ENCODE assay signal across 14 cellular contexts in genomic region chr10:73439605-73440298, GRCh38. TPM values are rescaled to one million over a fixed set of nuclear protein-coding genes. Genes with fewer than 3 reads are reported as not detected.
DNase-seq lines count a peak whose midpoint lies in the region; ATAC-seq, FAIRE-seq and TF ChIP-seq lines count a peak whose summit lies in the region.
"Had no signal": no experiment of that assay in that cellular context is flagged by ENCODE, and none has a peak within 500 bp of the region (broad histone marks: within the 10 kb centered on the region; RNA-seq: fewer than 3 reads in every experiment).

No MANE protein-coding gene starts in this region.

- no peak for TF ChIP-seq CTCF in Peyer's patch (IDR thresholded peaks at IDR 0.05)
- TF ChIP-seq CTCF in nephron progenitor cell (IDR thresholded peaks at IDR 0.05): no peak
- TF ChIP-seq CTCF in uterus (IDR thresholded peaks at IDR 0.05): no peak

- no peaks in the 10 kb centered on the region for H3K27me3 ChIP-seq in Peyer's patch
- no peaks in the 10 kb centered on the region for H3K27me3 ChIP-seq in uterus

- intact Hi-C loops in uterus (cut with DNase I; ENCODE audit: low total_unique reads): no loop called here

- H3K4me3 ChIP-seq in Peyer's patch (no peak overlapping the region), uterus (no peak overlapping the region)

- peak overlapping the region; percentile 17 for H3K27ac Mint-ChIP-seq in activated naive CD8-positive, alpha-beta T cell treated with anti-CD3 and anti-CD28 coated beads, Interleukin-2, amount 50 U/mL, for 24 hours
- H3K27ac Mint-ChIP-seq in nephron progenitor cell: no peak overlapping the region
- H3K27ac Mint-ChIP-seq: type B pancreatic cell had no signal

- no peak overlapping the region for H3K4me3 Mint-ChIP-seq in activated naive CD8-positive, alpha-beta T cell treated with anti-CD3 and anti-CD28 coated beads, Interleukin-2, amount 50 U/mL, for 24 hours
- no peak overlapping the region for H3K4me3 Mint-ChIP-seq in nephron progenitor cell
- H3K4me3 Mint-ChIP-seq: neural crest cell, type B pancreatic cell had no signal

- H3K36me3 ChIP-seq in Peyer's patch (peaks cover 0 to 35% (median 0%) of the 10 kb centered on the region in 3 donors), uterus (no peaks in the 10 kb centered on the region)

- H3K36me3 Mint-ChIP-seq in activated naive CD8-positive, alpha-beta T cell treated with anti-CD3 and anti-CD28 coated beads, Interleukin-2, amount 50 U/mL, for 24 hours (ENCODE audit: low read depth): peaks cover 11% of the 10 kb centered on the region
- H3K36me3 Mint-ChIP-seq in nephron progenitor cell (ENCODE audit: low read depth): peaks cover 16% of the 10 kb centered on the region

- H3K27ac ChIP-seq in Peyer's patch: no peak overlapping the region
- no peak overlapping the region for H3K27ac ChIP-seq in uterus

- ATAC-seq in activated naive CD8-positive, alpha-beta T cell treated with anti-CD3 and anti-CD28 coated beads, Interleukin-2, amount 50 U/mL, for 24 hours: peak; percentile 52

- TF ChIP-seq POLR2A in H54 (IDR thresholded peaks at IDR 0.05; ENCODE audit: low read depth, low read length) (no peak), Peyer's patch (IDR thresholded peaks at IDR 0.05) (no peak), uterus (IDR thresholded peaks at IDR 0.05) (no peak)

- DNase-seq in AG08396 (ENCODE audit: low spot score) (peak; percentile 57), H54 (ENCODE audit: insufficient read length, low spot score) (peak; percentile 35), Peyer's patch (no peak), nephron progenitor cell (no peak), uterus (no peak), cerebellar nuclear complex (lab: John Stamatoyannopoulos, UW) (no peak)
- DNase-seq in activated naive CD8-positive, alpha-beta T cell treated with anti-CD3 and anti-CD28 coated beads, Interleukin-2, amount 50 U/mL, for 24 hours: no peak
- DNase-seq: activated CD4-positive, alpha-beta T cell treated with anti-CD3 and anti-CD28 coated beads, Interleukin-2, amount 50 U/mL, for 4 hours; NCI-H2029 treated with DMSO at 0.1 percent for 48 hours; SHP77; stimulated activated CD4-positive, alpha-beta T cell treated with anti-CD3 and anti-CD28 coated beads, Interleukin-4, amount 100 ng/mL, for 4 hours had no signal

- no peaks in the 10 kb centered on the region for H3K9me3 ChIP-seq in Peyer's patch
- H3K9me3 ChIP-seq in uterus: no peaks in the 10 kb centered on the region

- H3K4me1 Mint-ChIP-seq in activated naive CD8-positive, alpha-beta T cell treated with anti-CD3 and anti-CD28 coated beads, Interleukin-2, amount 50 U/mL, for 24 hours: peaks cover 10% of the 10 kb centered on the region
- no peaks in the 10 kb centered on the region for H3K4me1 Mint-ChIP-seq in nephron progenitor cell
- H3K4me1 Mint-ChIP-seq: neural crest cell had no signal

- no peaks in the 10 kb centered on the region for H3K27me3 Mint-ChIP-seq in activated naive CD8-positive, alpha-beta T cell treated with anti-CD3 and anti-CD28 coated beads, Interleukin-2, amount 50 U/mL, for 24 hours
- peaks cover 3% of the 10 kb centered on the region for H3K27me3 Mint-ChIP-seq in nephron progenitor cell (ENCODE audit: low read depth, poor library complexity)
- H3K27me3 Mint-ChIP-seq: type B pancreatic cell had no signal

- peak; percentile 97 for FAIRE-seq in H54 (lab: Jason Lieb, UNC)
- FAIRE-seq in islet of Langerhans (lab: Jason Lieb, UNC): peak; percentile 72

- H3K4me1 ChIP-seq in Peyer's patch: no peaks in the 10 kb centered on the region
- H3K4me1 ChIP-seq in uterus: no peaks in the 10 kb centered on the region

- no peaks in the 10 kb centered on the region for H3K9me3 Mint-ChIP-seq in activated naive CD8-positive, alpha-beta T cell treated with anti-CD3 and anti-CD28 coated beads, Interleukin-2, amount 50 U/mL, for 24 hours
- H3K9me3 Mint-ChIP-seq in nephron progenitor cell: no peaks in the 10 kb centered on the region
- H3K9me3 Mint-ChIP-seq: neural crest cell, type B pancreatic cell had no signal

RNA-seq across cellular contexts. Expression of gene MSS51, which starts 6.4 kb away (rescaled TPM):
- total RNA-seq in Peyer's patch: 1 to 10 TPM; 3.3 to 7.5 (median 5.2) TPM
- 1 to 10 TPM in 2 of 4 donors, under 1 TPM in 1, not detected in 1; 0.51 to 7.3 (median 5.5) TPM for total RNA-seq in uterus

RNA-seq across cellular contexts. Expression of gene ANXA7, which starts 25.9 kb away (rescaled TPM):
- total RNA-seq in Peyer's patch: 10 to 100 TPM; 51.9 to 70.1 (median 58.4) TPM
- 100 to 1,000 TPM in 1 of 4 donors, 10 to 100 TPM in 3; 42.3 to 106 (median 65.6) TPM for total RNA-seq in uterus

RNA-seq across cellular contexts. Expression of gene PPP3CB, which starts 56.1 kb away (rescaled TPM):
- 10 to 100 TPM; 28.2 to 42.0 (median 32.4) TPM for total RNA-seq in Peyer's patch
- total RNA-seq in uterus: 10 to 100 TPM; 40.0 to 80.5 (median 70.1) TPM

Comparison
In these comparisons a context has a peak if more than half of its experiments do, and no peak if none do; other contexts are left out.
1. DNase-seq: peak in AG08396 (single experiment) and H54 (single experiment); none in activated naive CD8-positive, alpha-beta T cell treated with anti-CD3 and anti-CD28 coated beads, Interleukin-2, amount 50 U/mL, for 24 hours (single experiment), Peyer's patch (0 of 3), nephron progenitor cell (single experiment), uterus (0 of 2) and cerebellar nuclear complex (0 of 2).